Comparison of ENCODE assay signal across 8 cellular contexts in genomic region chr19:917323-918151, GRCh38. TPM values are rescaled to one million over a fixed set of nuclear protein-coding genes. Genes with fewer than 3 reads are reported as not detected.
DNase-seq lines count a peak whose midpoint lies in the region; ATAC-seq and TF ChIP-seq lines count a peak whose summit lies in the region.

KISS1R (plus strand) TSS chr19:917333; CDS start chr19:917503, 170 bp downstream.

- WGBS in H9 (ENCODE audit: extremely low coverage, insufficient read length, low lambda C conversion rate), result no CpG with 5 or more reads among the region's 87 CpGs

- no peak within 1 kb of the TSS for H3K18ac ChIP-seq in H9 (ENCODE audit: insufficient read length, low read depth, low read length)

- H3K4me3 Mint-ChIP-seq in H9 (peak within 1 kb of the TSS; percentile 58 to 82), neural crest cell (peak within 1 kb of the TSS; percentile 65)

- peaks cover 22% of the 10 kb centered on the region for H3K23me2 ChIP-seq in H9 (ENCODE audit: insufficient read length, low read depth, low read length, poor library complexity, severe bottlenecking)

- H3T11ph ChIP-seq in H9 (ENCODE audit: low read length), result no peak within 1 kb of the TSS

- no peaks in the 10 kb centered on the region for H3K36me3 ChIP-seq in BLaER1

- H3K79me1 ChIP-seq in H9 (ENCODE audit: insufficient read depth, low read depth, low read length, poor library complexity, severe bottlenecking), result no peaks in the 10 kb centered on the region

- H4K20me1 ChIP-seq in BLaER1 (peaks cover 34% of the 10 kb centered on the region), H9 (ENCODE audit: control insufficient read depth, insufficient read depth, insufficient read length) (no peaks in the 10 kb centered on the region)

- no peak within 1 kb of the TSS for H2BK5ac ChIP-seq in H9 (ENCODE audit: insufficient read length, low read length)

- H3K4me3 ChIP-seq in BLaER1, result peak within 1 kb of the TSS; percentile 60

- H3K4me1 ChIP-seq in BLaER1, result peaks cover 41% of the 10 kb centered on the region
- H3K4me1 ChIP-seq in H9 (ENCODE audit: insufficient read depth, low read length), result no peaks in the 10 kb centered on the region

- H3K9ac ChIP-seq in BLaER1, result no peak within 1 kb of the TSS
- H3K9ac ChIP-seq in H9 (ENCODE audit: extremely low read depth, insufficient read length, low read length), result no peak within 1 kb of the TSS

- H3K27ac ChIP-seq in BLaER1 (no peak within 1 kb of the TSS), H9 (ENCODE audit: insufficient read length, low read depth, low read length) (no peak within 1 kb of the TSS)

- peak within 1 kb of the TSS; percentile 78 for H3K4me2 ChIP-seq in BLaER1
- peak within 1 kb of the TSS; percentile 51 for H3K4me2 ChIP-seq in H9 (ENCODE audit: insufficient read depth, insufficient read length, low read length)

- no peak within 1 kb of the TSS for H3K56ac ChIP-seq in H9 (ENCODE audit: insufficient read length, low read depth, low read length)

- 0 out of 2 replicates have a peak within 1 kb of the TSS, but pooled peaks have one; percentile 11 for H3K14ac ChIP-seq in H9 (ENCODE audit: insufficient read depth, low read length)

- H3K79me2 ChIP-seq in H9 (ENCODE audit: insufficient read depth, low read length), result no peaks in the 10 kb centered on the region

- H3K27me3 Mint-ChIP-seq in H9 (ENCODE audit: low read depth) (peaks cover 74% of the 10 kb centered on the region), neural crest cell (ENCODE audit: low read depth) (peaks cover 48% of the 10 kb centered on the region)

- no peak within 1 kb of the TSS for H2AFZ ChIP-seq in H9 (ENCODE audit: low read length)

- no peak within 1 kb of the TSS for H2BK120ac ChIP-seq in H9 (ENCODE audit: low read depth, low read length, poor library complexity, severe bottlenecking)

- no peak within 1 kb of the TSS for H2BK12ac ChIP-seq in H9 (ENCODE audit: insufficient read length, low read depth, low read length)

- no peak within 1 kb of the TSS for H3K27ac Mint-ChIP-seq in H9
- no peak within 1 kb of the TSS for H3K27ac Mint-ChIP-seq in neural crest cell (ENCODE audit: unreplicated experiment)

- H4K8ac ChIP-seq in H9 (replicated peaks; ENCODE audit: insufficient read length, low read depth, low read length), result no peak within 1 kb of the TSS

- H2AK5ac ChIP-seq in H9 (ENCODE audit: insufficient read length, low read length), result no peak within 1 kb of the TSS

- H3K9me3 Mint-ChIP-seq in H9 (peaks cover 0 to 3% of the 10 kb centered on the region in 2 experiments; a peak in 2 of 5 replicates), neural crest cell (no peaks in the 10 kb centered on the region)

- no peak within 1 kb of the TSS for H3K23ac ChIP-seq in H9 (ENCODE audit: insufficient read length, low read depth, low read length)

- H3K9me3 ChIP-seq in BLaER1, result no peaks in the 10 kb centered on the region
- H3K9me3 ChIP-seq in H9 (ENCODE audit: control insufficient read depth, low read depth, low read length), result no peaks in the 10 kb centered on the region

- H2BK20ac ChIP-seq in H9 (ENCODE audit: low read depth, low read length, poor library complexity, severe bottlenecking), result no peak within 1 kb of the TSS

- H4K91ac ChIP-seq in H9 (ENCODE audit: insufficient read length, low read depth, low read length), result no peak within 1 kb of the TSS

- ATAC-seq in HG02678 (IDR thresholded peaks at IDR 0.05; ENCODE audit: unreplicated experiment) (no peak), HG02852 (IDR thresholded peaks at IDR 0.05; ENCODE audit: unreplicated experiment) (no peak)

- TF ChIP-seq CTCF in H9 (conservative IDR thresholded peaks at IDR 0.05) (peak; percentile 85), neural crest cell (conservative IDR thresholded peaks at IDR 0.05) (peak; percentile 59)

- H3K4ac ChIP-seq in H9 (ENCODE audit: low read depth, low read length), result no peak within 1 kb of the TSS

- peaks cover 3 to 5% of the 10 kb centered on the region in 2 experiments; a peak in 2 of 4 replicates for H3K4me1 Mint-ChIP-seq in H9
- H3K4me1 Mint-ChIP-seq in neural crest cell, result peaks cover 4% of the 10 kb centered on the region

- no peak within 1 kb of the TSS for H4K5ac ChIP-seq in H9 (ENCODE audit: insufficient read length, low read depth, low read length)

- H2BK15ac ChIP-seq in H9 (ENCODE audit: low read depth, low read length), result no peak within 1 kb of the TSS

- peak; percentile 89 for DNase-seq in H9
- DNase-seq in T1000 (lab: John Stamatoyannopoulos, UW), result peak; percentile 32
- DNase-seq in ecto neural progenitor cell (ENCODE audit: low spot score), result peak; percentile 88
- DNase-seq in neural crest cell (ENCODE audit: low read depth, low spot score), result peak; percentile 55
- no peak for DNase-seq in NCI-H1436 treated with DMSO at 0.1 percent for 48 hours (lab: John Stamatoyannopoulos, UW)

- peaks cover 76% of the 10 kb centered on the region for H3K27me3 ChIP-seq in BLaER1
- peaks cover 19% of the 10 kb centered on the region; the same call in 1 of the 2 replicates for H3K27me3 ChIP-seq in H9 (ENCODE audit: insufficient read depth, low read length)

- H3K36me3 Mint-ChIP-seq in H9 (ENCODE audit: insufficient read depth in 1 of 3, low read depth in 3 of 3) (peaks cover 0 to 2% (median 0%) of the 10 kb centered on the region in 3 experiments; a peak in 1 of 7 replicates), neural crest cell (ENCODE audit: low read depth) (no peaks in the 10 kb centered on the region)

RNA-seq across cellular contexts. Expression of gene KISS1R, which starts in this region (rescaled TPM):
- 3.3 and 5.9 TPM in 2 replicates for total RNA-seq in H9 (2021)
- total RNA-seq in neural crest cell, result 2.2 and 2.4 TPM in 2 replicates
